In the genomic region with DNA sequence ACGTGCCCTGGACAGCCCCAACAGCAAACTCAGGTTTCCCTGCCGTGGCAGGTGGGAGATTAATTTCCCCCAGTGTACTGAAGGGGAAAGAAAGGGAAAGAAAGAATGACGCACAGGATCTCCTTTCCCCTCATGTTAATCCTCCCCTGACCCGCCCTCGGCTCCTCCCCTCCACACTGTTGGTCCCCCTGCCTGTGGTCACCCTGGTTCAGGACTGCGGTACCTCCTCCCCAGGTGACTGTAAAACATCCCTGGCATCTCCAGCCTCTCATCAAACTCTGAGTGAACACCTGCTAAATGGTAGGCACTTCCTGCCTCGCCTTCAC, we compare ENCODE assay signal across 14 cellular contexts.
"Had no signal": no experiment of that assay in that cellular context is flagged by ENCODE, and none has a peak within 500 bp of the region (broad histone marks: within the 10 kb centered on the region; RNA-seq: fewer than 3 reads in every experiment).

No MANE protein-coding gene starts in this region.

- H3K27me3 ChIP-seq: foreskin keratinocyte, testis had no signal

- ATAC-seq: activated CD8-positive, alpha-beta memory T cell treated with anti-CD3 and anti-CD28 coated beads, Interleukin-2, amount 10 ng/mL, durations not matched to agents 7 days and 5 days; left lobe of liver; natural killer cell had no signal

- H3K27ac Mint-ChIP-seq: activated CD8-positive, alpha-beta memory T cell treated with anti-CD3 and anti-CD28 coated beads, Interleukin-2, amount 10 ng/mL, durations not matched to agents 7 days and 5 days; activated naive CD8-positive, alpha-beta T cell; activated T-cell treated with anti-CD3 and anti-CD28 coated beads, Interleukin-2, amount 50 U/mL, for 24 hours; natural killer cell; stimulated activated naive CD8-positive, alpha-beta T cell treated with anti-CD3 and anti-CD28 coated beads, Interleukin-15, Interleukin-2, amounts not matched to agents 100 ng/mL and 50 ng/mL, for 24 hours had no signal

- H3K9me3 ChIP-seq: testis had no signal

- H3K4me3 ChIP-seq: testis had no signal

- H3K36me3 Mint-ChIP-seq: activated CD8-positive, alpha-beta memory T cell treated with anti-CD3 and anti-CD28 coated beads, Interleukin-2, amount 10 ng/mL, durations not matched to agents 7 days and 5 days; activated naive CD8-positive, alpha-beta T cell; natural killer cell had no signal

- H3K27ac ChIP-seq: foreskin keratinocyte, testis had no signal

- H3K4me3 Mint-ChIP-seq: activated CD8-positive, alpha-beta memory T cell treated with anti-CD3 and anti-CD28 coated beads, Interleukin-2, amount 10 ng/mL, durations not matched to agents 7 days and 5 days; activated naive CD8-positive, alpha-beta T cell; activated T-cell treated with anti-CD3 and anti-CD28 coated beads, Interleukin-2, amount 50 U/mL, for 24 hours; natural killer cell; stimulated activated naive CD8-positive, alpha-beta T cell treated with anti-CD3 and anti-CD28 coated beads, Interleukin-15, Interleukin-2, amounts not matched to agents 100 ng/mL and 50 ng/mL, for 24 hours had no signal

- H3K4me1 ChIP-seq: foreskin keratinocyte had no signal

- DNase-seq: activated CD4-positive, alpha-beta T cell treated with anti-CD3 and anti-CD28 coated beads for 1 hour; activated CD4-positive, alpha-beta T cell treated with anti-CD3 and anti-CD28 coated beads, Interleukin-2, amount 50 U/mL, for 48 hours; activated CD8-positive, alpha-beta memory T cell treated with anti-CD3 and anti-CD28 coated beads, Interleukin-2, amount 10 ng/mL, durations not matched to agents 7 days and 5 days; activated effector memory CD4-positive, alpha-beta T cell treated with anti-CD3 and anti-CD28 coated beads, Interleukin-2, amount 50 U/mL, for 16 hours; activated T-cell treated with anti-CD3 and anti-CD28 coated beads, Interleukin-2, amount 50 U/mL, for 24 hours; mammary epithelial cell; natural killer cell; stimulated activated CD4-positive, alpha-beta T cell treated with anti-CD3 and anti-CD28 coated beads, Interleukin-4, amount 100 ng/mL, for 1 hour; stimulated activated CD8-positive, alpha-beta memory T cell treated with anti-CD3 and anti-CD28 coated beads, Interleukin-4, amount 100 ng/mL, for 48 hours; testis had no signal

- H3K9me3 Mint-ChIP-seq: activated T-cell treated with anti-CD3 and anti-CD28 coated beads, Interleukin-2, amount 50 U/mL, for 24 hours; natural killer cell; stimulated activated naive CD8-positive, alpha-beta T cell treated with anti-CD3 and anti-CD28 coated beads, Interleukin-15, Interleukin-2, amounts not matched to agents 100 ng/mL and 50 ng/mL, for 24 hours had no signal
